23 cellular contexts compared by ENCODE assay signal in the genomic region with DNA sequence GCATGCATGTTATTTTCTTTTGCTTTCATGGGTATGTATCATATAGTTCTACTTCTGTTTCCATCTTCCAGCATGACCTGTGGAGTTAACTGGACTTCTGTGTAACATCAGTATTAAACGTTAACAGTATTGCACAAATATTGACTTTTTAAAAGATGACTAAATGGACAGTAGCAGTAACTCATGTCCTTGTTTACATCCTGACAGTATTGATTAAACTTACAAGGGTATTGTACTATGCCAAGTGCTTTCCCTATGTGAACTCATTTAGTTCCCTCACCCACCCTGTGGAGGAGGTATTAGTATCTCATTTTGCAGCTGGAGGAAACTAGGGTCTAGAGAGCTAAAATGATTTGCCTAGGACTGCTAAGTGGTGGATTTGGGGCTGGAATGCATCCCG.
DNase-seq lines count a peak whose midpoint lies in the region; ATAC-seq, FAIRE-seq and TF ChIP-seq lines count a peak whose summit lies in the region.
"Had no signal": no experiment of that assay in that cellular context is flagged by ENCODE, and none has a peak within 500 bp of the region (broad histone marks: within the 10 kb centered on the region; RNA-seq: fewer than 3 reads in every experiment).

No MANE protein-coding gene starts in this region.

- H3K9me3 Mint-ChIP-seq in WTC11, result no peaks in the 10 kb centered on the region

- peaks cover 7% of the 10 kb centered on the region for H3K4me1 Mint-ChIP-seq in WTC11
- H3K4me1 Mint-ChIP-seq: B cell had no signal

- no peak overlapping the region for H3K27ac Mint-ChIP-seq in WTC11
- H3K27ac Mint-ChIP-seq: B cell; CD4-positive, alpha-beta T cell; CD8-positive, alpha-beta T cell had no signal

- peaks cover 14% of the 10 kb centered on the region for H3K4me1 ChIP-seq in left ventricle myocardium inferior
- H3K4me1 ChIP-seq: A549, Caco-2 had no signal

- no peaks in the 10 kb centered on the region for H3K9me3 ChIP-seq in left ventricle myocardium inferior (replicated peaks)
- H3K9me3 ChIP-seq: A549, Caco-2 had no signal

- H3K27me3 ChIP-seq in left ventricle myocardium inferior (ENCODE audit: low read depth), result no peaks in the 10 kb centered on the region
- H3K27me3 ChIP-seq: BLaER1 treated with 17β-estradiol and CSF1 and Interleukin-3, amounts not matched to agents 10 nM and 100 nM had no signal

- no peak overlapping the region for H3K27ac ChIP-seq in left ventricle myocardium inferior (replicated peaks)
- H3K27ac ChIP-seq: 22Rv1; A549; BLaER1 treated with 17β-estradiol and CSF1 and Interleukin-3, amounts not matched to agents 10 nM and 100 nM; C4-2B had no signal

- peak; percentile 25 for DNase-seq in NCI-H146 (lab: John Stamatoyannopoulos, UW)
- DNase-seq in NCI-H146 treated with DMSO at 0.1 percent for 48 hours (lab: John Stamatoyannopoulos, UW; ENCODE audit: unreplicated experiment), result no peak
- DNase-seq in H54 (ENCODE audit: insufficient read length, low spot score), result no peak
- peak; percentile 9 for DNase-seq in NCI-H69 (lab: John Stamatoyannopoulos, UW)
- DNase-seq in WTC11 (ENCODE audit: low spot score), result no peak
- no peak for DNase-seq in OCI-M2 (lab: John Stamatoyannopoulos, UW; ENCODE audit: unreplicated experiment)
- DNase-seq in left ventricle myocardium inferior, result no peak
- DNase-seq in SW 1271 (lab: John Stamatoyannopoulos, UW), result no peak
- DNase-seq: AML-193; Caco-2; Calu3; CD4-positive, alpha-beta T cell; CD8-positive, alpha-beta T cell; DMS79 treated with DMSO at 0.1 percent for 48 hours; GF-D8 had no signal

- CTCF ChIA-PET in WTC11 (lab: Charles Lee), result no interaction called here

- H3K36me3 ChIP-seq in left ventricle myocardium inferior, result no peaks in the 10 kb centered on the region
- H3K36me3 ChIP-seq: BLaER1 treated with 17β-estradiol and CSF1 and Interleukin-3, amounts not matched to agents 10 nM and 100 nM had no signal

- ATAC-seq in WTC11, result no peak
- ATAC-seq: A549; CD8-positive, alpha-beta T cell had no signal

- POLR2A ChIA-PET in WTC11 (lab: Charles Lee), result no interaction called here

- intact Hi-C loops in left ventricle myocardium inferior (cut with micrococcal nuclease), result no loop called here

- H3K27me3 Mint-ChIP-seq in WTC11 (ENCODE audit: low read depth), result no peaks in the 10 kb centered on the region

- TF ChIP-seq CTCF in WTC11 (IDR thresholded peaks at IDR 0.05) (no peak), left ventricle myocardium inferior (IDR thresholded peaks at IDR 0.05; ENCODE audit: borderline replicate concordance) (no peak)

- FAIRE-seq in H54 (lab: Jason Lieb, UNC), result peak; percentile 68
- FAIRE-seq: A549, D721Med, G401.6, GM12891 had no signal

- no peaks in the 10 kb centered on the region for H3K36me3 Mint-ChIP-seq in WTC11
- H3K36me3 Mint-ChIP-seq: CD8-positive, alpha-beta T cell had no signal

- no peak overlapping the region for H3K4me3 Mint-ChIP-seq in WTC11
- H3K4me3 Mint-ChIP-seq: B cell; CD4-positive, alpha-beta T cell; CD8-positive, alpha-beta T cell had no signal

- no peak overlapping the region for H3K4me3 ChIP-seq in left ventricle myocardium inferior
- H3K4me3 ChIP-seq: A549; BLaER1 treated with 17β-estradiol and CSF1 and Interleukin-3, amounts not matched to agents 10 nM and 100 nM had no signal

- no peak for TF ChIP-seq POLR2A in H54 (IDR thresholded peaks at IDR 0.05; ENCODE audit: low read depth, low read length)

TF ChIP-seq in WTC11, 78 proteins besides CTCF, POLR2A, EP300 and RAD21:
- TF ChIP-seq, protein P1, sequence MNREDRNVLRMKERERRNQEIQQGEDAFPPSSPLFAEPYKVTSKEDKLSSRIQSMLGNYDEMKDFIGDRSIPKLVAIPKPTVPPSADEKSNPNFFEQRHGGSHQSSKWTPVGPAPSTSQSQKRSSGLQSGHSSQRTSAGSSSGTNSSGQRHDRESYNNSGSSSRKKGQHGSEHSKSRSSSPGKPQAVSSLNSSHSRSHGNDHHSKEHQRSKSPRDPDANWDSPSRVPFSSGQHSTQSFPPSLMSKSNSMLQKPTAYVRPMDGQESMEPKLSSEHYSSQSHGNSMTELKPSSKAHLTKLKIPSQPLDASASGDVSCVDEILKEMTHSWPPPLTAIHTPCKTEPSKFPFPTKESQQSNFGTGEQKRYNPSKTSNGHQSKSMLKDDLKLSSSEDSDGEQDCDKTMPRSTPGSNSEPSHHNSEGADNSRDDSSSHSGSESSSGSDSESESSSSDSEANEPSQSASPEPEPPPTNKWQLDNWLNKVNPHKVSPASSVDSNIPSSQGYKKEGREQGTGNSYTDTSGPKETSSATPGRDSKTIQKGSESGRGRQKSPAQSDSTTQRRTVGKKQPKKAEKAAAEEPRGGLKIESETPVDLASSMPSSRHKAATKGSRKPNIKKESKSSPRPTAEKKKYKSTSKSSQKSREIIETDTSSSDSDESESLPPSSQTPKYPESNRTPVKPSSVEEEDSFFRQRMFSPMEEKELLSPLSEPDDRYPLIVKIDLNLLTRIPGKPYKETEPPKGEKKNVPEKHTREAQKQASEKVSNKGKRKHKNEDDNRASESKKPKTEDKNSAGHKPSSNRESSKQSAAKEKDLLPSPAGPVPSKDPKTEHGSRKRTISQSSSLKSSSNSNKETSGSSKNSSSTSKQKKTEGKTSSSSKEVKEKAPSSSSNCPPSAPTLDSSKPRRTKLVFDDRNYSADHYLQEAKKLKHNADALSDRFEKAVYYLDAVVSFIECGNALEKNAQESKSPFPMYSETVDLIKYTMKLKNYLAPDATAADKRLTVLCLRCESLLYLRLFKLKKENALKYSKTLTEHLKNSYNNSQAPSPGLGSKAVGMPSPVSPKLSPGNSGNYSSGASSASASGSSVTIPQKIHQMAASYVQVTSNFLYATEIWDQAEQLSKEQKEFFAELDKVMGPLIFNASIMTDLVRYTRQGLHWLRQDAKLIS (CRISPR knock-in tag; IDR thresholded peaks at IDR 0.05; ENCODE audit: borderline replicate concordance), result no peak
- TF ChIP-seq GABPB1 (CRISPR knock-in tag; IDR thresholded peaks at IDR 0.05) (0 out of 2 replicates have a peak, but pooled peaks have one; percentile 18), TEAD1 (CRISPR knock-in tag; IDR thresholded peaks at IDR 0.05) (no peak)
TF ChIP-seq in WTC11: peak in this region for 1.

Comparison
In these comparisons a context has a peak if more than half of its experiments do, and no peak if none do; other contexts are left out.
1. DNase-seq: peak in NCI-H146 (single experiment) and NCI-H69 (single experiment); none in NCI-H146 treated with DMSO at 0.1 percent for 48 hours (single experiment), H54 (single experiment), WTC11 (single experiment), OCI-M2 (single experiment), left ventricle myocardium inferior (single experiment) and SW 1271 (0 of 2).